Comparison of ENCODE assay signal across 1 cellular context in genomic region chr1:163321311-163322305, GRCh38.
A peak's percentile ranks its signal among the peaks of the same experiment; 100 is the strongest.
TF ChIP-seq lines count a peak whose summit lies in the region.

Gene NUF2 (plus strand): TSS chr1:163321954. CDS start chr1:163326052, 4,098 bp downstream.

TF ChIP-seq in GM12878, 131 proteins besides CTCF, POLR2A, EP300 and RAD21 (continued from another document and continues in another):
- peak; percentile 96; the same call in 1 of the 2 replicates for TF ChIP-seq RCOR1 (conservative IDR thresholded peaks at IDR 0.05; ENCODE audit: low read depth, low read length)
- TF ChIP-seq ATF7 (IDR thresholded peaks at IDR 0.05; ENCODE audit: low read depth) = peak; percentile 87
- peak; percentile 98 for TF ChIP-seq RB1 (IDR thresholded peaks at IDR 0.05; ENCODE audit: borderline replicate concordance)
- peak; percentile 63; the same call in 1 of the 2 replicates for TF ChIP-seq MYB (IDR thresholded peaks at IDR 0.05; ENCODE audit: borderline replicate concordance, low read depth, low read length)
- TF ChIP-seq IRF4 (IDR thresholded peaks at IDR 0.05; ENCODE audit: low read depth, low read length) = peak; percentile 100
- TF ChIP-seq ZBED1 (IDR thresholded peaks at IDR 0.05; ENCODE audit: borderline replicate concordance) = peak; percentile 82; the same call in 1 of the 2 replicates
- peak; percentile 84 for TF ChIP-seq ZSCAN29 (IDR thresholded peaks at IDR 0.05)
- peak; percentile 92 for TF ChIP-seq SMARCA5 (IDR thresholded peaks at IDR 0.05)
- peak; percentile 84 for TF ChIP-seq SIX5 (IDR thresholded peaks at IDR 0.05; ENCODE audit: low read depth, low read length, severe bottlenecking)
- TF ChIP-seq, protein P1, sequence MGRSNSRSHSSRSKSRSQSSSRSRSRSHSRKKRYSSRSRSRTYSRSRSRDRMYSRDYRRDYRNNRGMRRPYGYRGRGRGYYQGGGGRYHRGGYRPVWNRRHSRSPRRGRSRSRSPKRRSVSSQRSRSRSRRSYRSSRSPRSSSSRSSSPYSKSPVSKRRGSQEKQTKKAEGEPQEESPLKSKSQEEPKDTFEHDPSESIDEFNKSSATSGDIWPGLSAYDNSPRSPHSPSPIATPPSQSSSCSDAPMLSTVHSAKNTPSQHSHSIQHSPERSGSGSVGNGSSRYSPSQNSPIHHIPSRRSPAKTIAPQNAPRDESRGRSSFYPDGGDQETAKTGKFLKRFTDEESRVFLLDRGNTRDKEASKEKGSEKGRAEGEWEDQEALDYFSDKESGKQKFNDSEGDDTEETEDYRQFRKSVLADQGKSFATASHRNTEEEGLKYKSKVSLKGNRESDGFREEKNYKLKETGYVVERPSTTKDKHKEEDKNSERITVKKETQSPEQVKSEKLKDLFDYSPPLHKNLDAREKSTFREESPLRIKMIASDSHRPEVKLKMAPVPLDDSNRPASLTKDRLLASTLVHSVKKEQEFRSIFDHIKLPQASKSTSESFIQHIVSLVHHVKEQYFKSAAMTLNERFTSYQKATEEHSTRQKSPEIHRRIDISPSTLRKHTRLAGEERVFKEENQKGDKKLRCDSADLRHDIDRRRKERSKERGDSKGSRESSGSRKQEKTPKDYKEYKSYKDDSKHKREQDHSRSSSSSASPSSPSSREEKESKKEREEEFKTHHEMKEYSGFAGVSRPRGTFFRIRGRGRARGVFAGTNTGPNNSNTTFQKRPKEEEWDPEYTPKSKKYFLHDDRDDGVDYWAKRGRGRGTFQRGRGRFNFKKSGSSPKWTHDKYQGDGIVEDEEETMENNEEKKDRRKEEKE (IDR thresholded peaks at IDR 0.05) = no peak
- peak; percentile 95 for TF ChIP-seq GATAD2B (conservative IDR thresholded peaks at IDR 0.05; ENCODE audit: low read depth)
- TF ChIP-seq TARDBP (IDR thresholded peaks at IDR 0.05; ENCODE audit: borderline replicate concordance) = peak; percentile 97
- peak; percentile 99 for TF ChIP-seq GABPA (IDR thresholded peaks at IDR 0.05; ENCODE audit: low read depth)
- TF ChIP-seq RAD51 (IDR thresholded peaks at IDR 0.05) = peak; percentile 24; the same call in 1 of the 2 replicates
- TF ChIP-seq, protein P2, sequence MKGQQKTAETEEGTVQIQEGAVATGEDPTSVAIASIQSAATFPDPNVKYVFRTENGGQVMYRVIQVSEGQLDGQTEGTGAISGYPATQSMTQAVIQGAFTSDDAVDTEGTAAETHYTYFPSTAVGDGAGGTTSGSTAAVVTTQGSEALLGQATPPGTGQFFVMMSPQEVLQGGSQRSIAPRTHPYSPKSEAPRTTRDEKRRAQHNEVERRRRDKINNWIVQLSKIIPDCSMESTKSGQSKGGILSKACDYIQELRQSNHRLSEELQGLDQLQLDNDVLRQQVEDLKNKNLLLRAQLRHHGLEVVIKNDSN (IDR thresholded peaks at IDR 0.05; ENCODE audit: borderline replicate concordance, extremely low read length, insufficient read depth, low read depth, low read length) = peak; percentile 52
- peak; percentile 76; the same call in 1 of the 2 replicates for TF ChIP-seq RFX5 (IDR thresholded peaks at IDR 0.05; ENCODE audit: low read depth, low read length)
- no peak for TF ChIP-seq EZH2 (IDR thresholded peaks at IDR 0.05; ENCODE audit: borderline replicate concordance, control insufficient read depth, low read depth, low read length)
- peak; percentile 74; the same call in 1 of the 2 replicates for TF ChIP-seq ZNF687 (IDR thresholded peaks at IDR 0.05)
- peak; percentile 86; the same call in 1 of the 2 replicates for TF ChIP-seq PAX5 (IDR thresholded peaks at IDR 0.05; ENCODE audit: borderline replicate concordance, low read depth, low read length)
- TF ChIP-seq STAT3 (IDR thresholded peaks at IDR 0.05; ENCODE audit: low read depth, low read length) = peak; percentile 96; the same call in 1 of the 2 replicates
- TF ChIP-seq, protein P3, sequence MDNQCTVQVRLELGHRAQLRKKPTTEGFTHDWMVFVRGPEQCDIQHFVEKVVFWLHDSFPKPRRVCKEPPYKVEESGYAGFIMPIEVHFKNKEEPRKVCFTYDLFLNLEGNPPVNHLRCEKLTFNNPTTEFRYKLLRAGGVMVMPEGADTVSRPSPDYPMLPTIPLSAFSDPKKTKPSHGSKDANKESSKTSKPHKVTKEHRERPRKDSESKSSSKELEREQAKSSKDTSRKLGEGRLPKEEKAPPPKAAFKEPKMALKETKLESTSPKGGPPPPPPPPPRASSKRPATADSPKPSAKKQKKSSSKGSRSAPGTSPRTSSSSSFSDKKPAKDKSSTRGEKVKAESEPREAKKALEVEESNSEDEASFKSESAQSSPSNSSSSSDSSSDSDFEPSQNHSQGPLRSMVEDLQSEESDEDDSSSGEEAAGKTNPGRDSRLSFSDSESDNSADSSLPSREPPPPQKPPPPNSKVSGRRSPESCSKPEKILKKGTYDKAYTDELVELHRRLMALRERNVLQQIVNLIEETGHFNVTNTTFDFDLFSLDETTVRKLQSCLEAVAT (IDR thresholded peaks at IDR 0.05) = peak; percentile 93
- no peak for TF ChIP-seq CBX3 (IDR thresholded peaks at IDR 0.05; ENCODE audit: borderline replicate concordance, low read depth)
- TF ChIP-seq, protein P4, sequence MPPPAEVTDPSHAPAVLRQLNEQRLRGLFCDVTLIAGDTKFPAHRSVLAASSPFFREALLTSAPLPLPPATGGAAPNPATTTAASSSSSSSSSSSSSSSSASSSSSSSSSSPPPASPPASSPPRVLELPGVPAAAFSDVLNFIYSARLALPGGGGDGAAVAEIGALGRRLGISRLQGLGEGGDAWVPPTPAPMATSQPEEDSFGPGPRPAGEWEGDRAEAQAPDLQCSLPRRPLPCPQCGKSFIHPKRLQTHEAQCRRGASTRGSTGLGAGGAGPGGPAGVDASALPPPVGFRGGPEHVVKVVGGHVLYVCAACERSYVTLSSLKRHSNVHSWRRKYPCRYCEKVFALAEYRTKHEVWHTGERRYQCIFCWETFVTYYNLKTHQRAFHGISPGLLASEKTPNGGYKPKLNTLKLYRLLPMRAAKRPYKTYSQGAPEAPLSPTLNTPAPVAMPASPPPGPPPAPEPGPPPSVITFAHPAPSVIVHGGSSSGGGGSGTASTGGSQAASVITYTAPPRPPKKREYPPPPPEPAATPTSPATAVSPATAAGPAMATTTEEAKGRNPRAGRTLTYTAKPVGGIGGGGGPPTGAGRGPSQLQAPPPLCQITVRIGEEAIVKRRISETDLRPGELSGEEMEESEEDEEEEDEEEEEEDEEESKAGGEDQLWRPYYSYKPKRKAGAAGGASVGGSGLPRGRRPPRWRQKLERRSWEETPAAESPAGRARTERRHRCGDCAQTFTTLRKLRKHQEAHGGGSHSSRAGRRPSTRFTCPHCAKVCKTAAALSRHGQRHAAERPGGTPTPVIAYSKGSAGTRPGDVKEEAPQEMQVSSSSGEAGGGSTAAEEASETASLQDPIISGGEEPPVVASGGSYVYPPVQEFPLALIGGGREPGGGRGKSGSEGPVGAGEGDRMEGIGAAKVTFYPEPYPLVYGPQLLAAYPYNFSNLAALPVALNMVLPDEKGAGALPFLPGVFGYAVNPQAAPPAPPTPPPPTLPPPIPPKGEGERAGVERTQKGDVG (CRISPR knock-in tag; IDR thresholded peaks at IDR 0.05) = no peak
- TF ChIP-seq SP1 (IDR thresholded peaks at IDR 0.05; ENCODE audit: low read depth, low read length) = peak; percentile 88
- no peak for TF ChIP-seq ZNF384 (IDR thresholded peaks at IDR 0.05; ENCODE audit: borderline replicate concordance, low read depth, low read length)
- TF ChIP-seq ELK1 (IDR thresholded peaks at IDR 0.05; ENCODE audit: low read depth, low read length) = peak; percentile 96
- peak; percentile 90 for TF ChIP-seq LARP7 (IDR thresholded peaks at IDR 0.05)
- TF ChIP-seq MEF2B (IDR thresholded peaks at IDR 0.05; ENCODE audit: partially characterized antibody, poor library complexity, severe bottlenecking) = peak; percentile 66
- TF ChIP-seq CREM (IDR thresholded peaks at IDR 0.05; ENCODE audit: low read depth) = peak; percentile 96
- no peak for TF ChIP-seq SUZ12 (IDR thresholded peaks at IDR 0.05; ENCODE audit: unreplicated experiment)
- TF ChIP-seq NRF1 (conservative IDR thresholded peaks at IDR 0.05; ENCODE audit: low read depth, low read length) = 0 out of 2 replicates have a peak, but pooled peaks have one; percentile 2
- TF ChIP-seq, protein P5, sequence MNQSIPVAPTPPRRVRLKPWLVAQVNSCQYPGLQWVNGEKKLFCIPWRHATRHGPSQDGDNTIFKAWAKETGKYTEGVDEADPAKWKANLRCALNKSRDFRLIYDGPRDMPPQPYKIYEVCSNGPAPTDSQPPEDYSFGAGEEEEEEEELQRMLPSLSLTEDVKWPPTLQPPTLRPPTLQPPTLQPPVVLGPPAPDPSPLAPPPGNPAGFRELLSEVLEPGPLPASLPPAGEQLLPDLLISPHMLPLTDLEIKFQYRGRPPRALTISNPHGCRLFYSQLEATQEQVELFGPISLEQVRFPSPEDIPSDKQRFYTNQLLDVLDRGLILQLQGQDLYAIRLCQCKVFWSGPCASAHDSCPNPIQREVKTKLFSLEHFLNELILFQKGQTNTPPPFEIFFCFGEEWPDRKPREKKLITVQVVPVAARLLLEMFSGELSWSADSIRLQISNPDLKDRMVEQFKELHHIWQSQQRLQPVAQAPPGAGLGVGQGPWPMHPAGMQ (IDR thresholded peaks at IDR 0.05; ENCODE audit: borderline replicate concordance) = peak; percentile 44; the same call in 1 of the 2 replicates
- TF ChIP-seq CHD4 (IDR thresholded peaks at IDR 0.05) = no peak
- TF ChIP-seq ETV6 (conservative IDR thresholded peaks at IDR 0.05 in 1 of 2, IDR thresholded peaks at IDR 0.05 in 1 of 2; ENCODE audit: borderline replicate concordance in 1 of 2, low read depth in 1 of 2) = peak in 1 of 2 experiments; percentile 89; a peak in 2 of 4 replicates
- TF ChIP-seq YBX1 (IDR thresholded peaks at IDR 0.05) = no peak
- peak; percentile 65; the same call in 1 of the 2 replicates for TF ChIP-seq TAF1 (IDR thresholded peaks at IDR 0.05; ENCODE audit: borderline replicate concordance, low read depth, low read length)
- no peak for TF ChIP-seq SUPT20H (IDR thresholded peaks at IDR 0.05; ENCODE audit: borderline replicate concordance, control insufficient read depth, low read depth, low read length)
- TF ChIP-seq CREB1 (IDR thresholded peaks at IDR 0.05; ENCODE audit: low read depth) = peak; percentile 91
- TF ChIP-seq POLR2AphosphoS2 (IDR thresholded peaks at IDR 0.05; ENCODE audit: low read depth, low read length) = peak; percentile 89
- TF ChIP-seq KAT2A (conservative IDR thresholded peaks at IDR 0.05; ENCODE audit: control insufficient read depth, low read depth, low read length) = no peak
- TF ChIP-seq, protein P6, sequence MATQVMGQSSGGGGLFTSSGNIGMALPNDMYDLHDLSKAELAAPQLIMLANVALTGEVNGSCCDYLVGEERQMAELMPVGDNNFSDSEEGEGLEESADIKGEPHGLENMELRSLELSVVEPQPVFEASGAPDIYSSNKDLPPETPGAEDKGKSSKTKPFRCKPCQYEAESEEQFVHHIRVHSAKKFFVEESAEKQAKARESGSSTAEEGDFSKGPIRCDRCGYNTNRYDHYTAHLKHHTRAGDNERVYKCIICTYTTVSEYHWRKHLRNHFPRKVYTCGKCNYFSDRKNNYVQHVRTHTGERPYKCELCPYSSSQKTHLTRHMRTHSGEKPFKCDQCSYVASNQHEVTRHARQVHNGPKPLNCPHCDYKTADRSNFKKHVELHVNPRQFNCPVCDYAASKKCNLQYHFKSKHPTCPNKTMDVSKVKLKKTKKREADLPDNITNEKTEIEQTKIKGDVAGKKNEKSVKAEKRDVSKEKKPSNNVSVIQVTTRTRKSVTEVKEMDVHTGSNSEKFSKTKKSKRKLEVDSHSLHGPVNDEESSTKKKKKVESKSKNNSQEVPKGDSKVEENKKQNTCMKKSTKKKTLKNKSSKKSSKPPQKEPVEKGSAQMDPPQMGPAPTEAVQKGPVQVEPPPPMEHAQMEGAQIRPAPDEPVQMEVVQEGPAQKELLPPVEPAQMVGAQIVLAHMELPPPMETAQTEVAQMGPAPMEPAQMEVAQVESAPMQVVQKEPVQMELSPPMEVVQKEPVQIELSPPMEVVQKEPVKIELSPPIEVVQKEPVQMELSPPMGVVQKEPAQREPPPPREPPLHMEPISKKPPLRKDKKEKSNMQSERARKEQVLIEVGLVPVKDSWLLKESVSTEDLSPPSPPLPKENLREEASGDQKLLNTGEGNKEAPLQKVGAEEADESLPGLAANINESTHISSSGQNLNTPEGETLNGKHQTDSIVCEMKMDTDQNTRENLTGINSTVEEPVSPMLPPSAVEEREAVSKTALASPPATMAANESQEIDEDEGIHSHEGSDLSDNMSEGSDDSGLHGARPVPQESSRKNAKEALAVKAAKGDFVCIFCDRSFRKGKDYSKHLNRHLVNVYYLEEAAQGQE (IDR thresholded peaks at IDR 0.05; ENCODE audit: low read depth, low read length) = peak; percentile 53; the same call in 1 of the 2 replicates
- TF ChIP-seq PAX8 (IDR thresholded peaks at IDR 0.05) = no peak
- TF ChIP-seq BMI1 (IDR thresholded peaks at IDR 0.05; ENCODE audit: borderline replicate concordance) = peak; percentile 53; the same call in 1 of the 2 replicates
- TF ChIP-seq MYC (IDR thresholded peaks at IDR 0.05; ENCODE audit: insufficient read depth, insufficient read length, insufficient replicate concordance, low read length, severe bottlenecking) = peak; percentile 75
- TF ChIP-seq ZNF217 (IDR thresholded peaks at IDR 0.05) = no peak
